Comparison of ENCODE assay signal across 14 cellular contexts in genomic region chr14:22587247-22587646, GRCh38. TPM values are rescaled to one million over a fixed set of nuclear protein-coding genes. Genes with fewer than 3 reads are reported as not detected.
A peak's percentile ranks its signal among the peaks of the same experiment; 100 is the strongest.
DNase-seq lines count a peak whose midpoint lies in the region; ATAC-seq and TF ChIP-seq lines count a peak whose summit lies in the region.
"Had no signal": no experiment of that assay in that cellular context is flagged by ENCODE, and none has a peak within 500 bp of the region (broad histone marks: within the 10 kb centered on the region; RNA-seq: fewer than 3 reads in every experiment).

No MANE protein-coding gene starts in this region.

- H3K27me3 Mint-ChIP-seq in stimulated activated naive CD8-positive, alpha-beta T cell treated with anti-CD3 and anti-CD28 coated beads, Interleukin-15, Interleukin-2, amounts not matched to agents 100 ng/mL and 50 ng/mL, for 24 hours: peaks cover 3% of the 10 kb centered on the region
- H3K27me3 Mint-ChIP-seq in activated CD8-positive, alpha-beta T cell treated with anti-CD3 and anti-CD28 coated beads, Interleukin-2, amount 10 ng/mL, durations not matched to agents 7 days and 5 days (ENCODE audit: low read depth): peaks cover 4% of the 10 kb centered on the region
- peaks cover 5% of the 10 kb centered on the region for H3K27me3 Mint-ChIP-seq in mesothelial cell of epicardium (ENCODE audit: low read depth)

- no peak for TF ChIP-seq CTCF in mesothelial cell of epicardium (IDR thresholded peaks at IDR 0.05; ENCODE audit: unreplicated experiment)

- H3K9me3 Mint-ChIP-seq in stimulated activated naive CD8-positive, alpha-beta T cell treated with anti-CD3 and anti-CD28 coated beads, Interleukin-15, Interleukin-2, amounts not matched to agents 100 ng/mL and 50 ng/mL, for 24 hours: no peaks in the 10 kb centered on the region
- no peaks in the 10 kb centered on the region for H3K9me3 Mint-ChIP-seq in activated CD8-positive, alpha-beta T cell treated with anti-CD3 and anti-CD28 coated beads, Interleukin-2, amount 10 ng/mL, durations not matched to agents 7 days and 5 days (ENCODE audit: insufficient read depth)
- H3K9me3 Mint-ChIP-seq in mesothelial cell of epicardium: no peaks in the 10 kb centered on the region

- H3K4me1 Mint-ChIP-seq in stimulated activated naive CD8-positive, alpha-beta T cell treated with anti-CD3 and anti-CD28 coated beads, Interleukin-15, Interleukin-2, amounts not matched to agents 100 ng/mL and 50 ng/mL, for 24 hours (ENCODE audit: low read depth): peaks cover 96% of the 10 kb centered on the region
- peaks cover 73% of the 10 kb centered on the region for H3K4me1 Mint-ChIP-seq in activated CD8-positive, alpha-beta T cell treated with anti-CD3 and anti-CD28 coated beads, Interleukin-2, amount 10 ng/mL, durations not matched to agents 7 days and 5 days (ENCODE audit: low read depth)
- peaks cover 39% of the 10 kb centered on the region for H3K4me1 Mint-ChIP-seq in mesothelial cell of epicardium

- peak overlapping the region; percentile 97 for H3K4me3 Mint-ChIP-seq in stimulated activated naive CD8-positive, alpha-beta T cell treated with anti-CD3 and anti-CD28 coated beads, Interleukin-15, Interleukin-2, amounts not matched to agents 100 ng/mL and 50 ng/mL, for 24 hours
- H3K4me3 Mint-ChIP-seq in activated CD8-positive, alpha-beta T cell treated with anti-CD3 and anti-CD28 coated beads, Interleukin-2, amount 10 ng/mL, durations not matched to agents 7 days and 5 days: peak overlapping the region; percentile 99
- peak overlapping the region; percentile 30 for H3K4me3 Mint-ChIP-seq in mesothelial cell of epicardium
- H3K4me3 Mint-ChIP-seq: CD14-positive monocyte had no signal

- POLR2A ChIA-PET in activated CD8-positive, alpha-beta T cell treated with anti-CD3 and anti-CD28 coated beads, Interleukin-2, amount 10 ng/mL, durations not matched to agents 7 days and 5 days (lab: Charles Lee): interaction anchor here (1.3 to 4.1 kb wide), 4 partner anchors 16 to 65 kb away, joined by 3 to 55 read pairs (median 6); no protein-coding TSS in a partner anchor

- CTCF ChIA-PET in activated CD8-positive, alpha-beta T cell treated with anti-CD3 and anti-CD28 coated beads, Interleukin-2, amount 10 ng/mL, durations not matched to agents 7 days and 5 days (lab: Charles Lee): interaction anchor here (0.9 to 6.6 kb wide), 5 partner anchors 15 to 455 kb away, joined by 3 to 123 read pairs (median 21); no protein-coding TSS in a partner anchor

- peaks cover 55% of the 10 kb centered on the region for H3K36me3 Mint-ChIP-seq in stimulated activated naive CD8-positive, alpha-beta T cell treated with anti-CD3 and anti-CD28 coated beads, Interleukin-15, Interleukin-2, amounts not matched to agents 100 ng/mL and 50 ng/mL, for 24 hours (ENCODE audit: low read depth)
- H3K36me3 Mint-ChIP-seq in activated CD8-positive, alpha-beta T cell treated with anti-CD3 and anti-CD28 coated beads, Interleukin-2, amount 10 ng/mL, durations not matched to agents 7 days and 5 days (ENCODE audit: low read depth): peaks cover 38% of the 10 kb centered on the region
- H3K36me3 Mint-ChIP-seq in mesothelial cell of epicardium: peaks cover 8% of the 10 kb centered on the region

- ATAC-seq in stimulated activated naive CD8-positive, alpha-beta T cell treated with anti-CD3 and anti-CD28 coated beads, Interleukin-15, Interleukin-2, amounts not matched to agents 100 U/mL and 50 U/mL, for 24 hours: no peak
- ATAC-seq in activated CD8-positive, alpha-beta T cell treated with anti-CD3 and anti-CD28 coated beads, Interleukin-2, amount 10 ng/mL, durations not matched to agents 7 days and 5 days: no peak
- ATAC-seq in GM19351 (IDR thresholded peaks at IDR 0.05; ENCODE audit: unreplicated experiment) (no peak), HG03135 (IDR thresholded peaks at IDR 0.05; ENCODE audit: unreplicated experiment) (no peak), HG03342 (IDR thresholded peaks at IDR 0.05; ENCODE audit: unreplicated experiment) (no peak)
- ATAC-seq: heart left ventricle had no signal

- no peak for DNase-seq in stimulated activated naive CD8-positive, alpha-beta T cell treated with anti-CD3 and anti-CD28 coated beads, Interleukin-15, Interleukin-2, amounts not matched to agents 100 U/mL and 50 U/mL, for 24 hours
- DNase-seq in activated CD8-positive, alpha-beta T cell treated with anti-CD3 and anti-CD28 coated beads, Interleukin-2, amount 10 ng/mL, durations not matched to agents 7 days and 5 days: no peak
- DNase-seq in mesothelial cell of epicardium (ENCODE audit: low spot score in 2 of 2, unreplicated experiment in 2 of 2) (no peak), NCI-H524 (lab: John Stamatoyannopoulos, UW) (no peak)
- DNase-seq: heart left ventricle, Peyer's patch had no signal

- H3K27ac Mint-ChIP-seq in stimulated activated naive CD8-positive, alpha-beta T cell treated with anti-CD3 and anti-CD28 coated beads, Interleukin-15, Interleukin-2, amounts not matched to agents 100 ng/mL and 50 ng/mL, for 24 hours: peak overlapping the region; percentile 99
- H3K27ac Mint-ChIP-seq in activated CD8-positive, alpha-beta T cell treated with anti-CD3 and anti-CD28 coated beads, Interleukin-2, amount 10 ng/mL, durations not matched to agents 7 days and 5 days: peak overlapping the region; percentile 100
- H3K27ac Mint-ChIP-seq in mesothelial cell of epicardium: peak overlapping the region; percentile 57

RNA-seq across cellular contexts. Expression of gene DAD1, which starts 1.8 kb away (rescaled TPM):
- 100 to 1,000 TPM; 130 to 147 TPM for total RNA-seq in activated CD8-positive, alpha-beta T cell treated with anti-CD3 and anti-CD28 coated beads, Interleukin-2, amount 10 ng/mL, durations not matched to agents 7 days and 5 days
- total RNA-seq in mesothelial cell of epicardium: 140 to 141 TPM (median 141 TPM) in 3 replicates

RNA-seq across cellular contexts. Expression of gene ABHD4, which starts 10.9 kb away (rescaled TPM):
- 1 to 10 TPM; 8.0 to 8.5 TPM for total RNA-seq in activated CD8-positive, alpha-beta T cell treated with anti-CD3 and anti-CD28 coated beads, Interleukin-2, amount 10 ng/mL, durations not matched to agents 7 days and 5 days
- total RNA-seq in mesothelial cell of epicardium: 28.2 to 29.3 TPM (median 28.4 TPM) in 3 replicates

RNA-seq across cellular contexts. Expression of gene OR6J1, which starts 56.9 kb away (rescaled TPM):
- not detected for total RNA-seq in activated CD8-positive, alpha-beta T cell treated with anti-CD3 and anti-CD28 coated beads, Interleukin-2, amount 10 ng/mL, durations not matched to agents 7 days and 5 days
- not detected in 3 replicates for total RNA-seq in mesothelial cell of epicardium
- total RNA-seq: liver, prostate gland, tibial nerve had no signal

Comparison
In these comparisons a context has a peak if more than half of its experiments do, and no peak if none do; other contexts are left out.
1. H3K4me3 Mint-ChIP-seq: peak in every context shown above with its lines; median percentile 99 in activated CD8-positive, alpha-beta T cell treated with anti-CD3 and anti-CD28 coated beads, Interleukin-2, amount 10 ng/mL, durations not matched to agents 7 days and 5 days; 97 in stimulated activated naive CD8-positive, alpha-beta T cell treated with anti-CD3 and anti-CD28 coated beads, Interleukin-15, Interleukin-2, amounts not matched to agents 100 ng/mL and 50 ng/mL, for 24 hours; 30 in mesothelial cell of epicardium.